In genomic region chr13:33721719-33722118, GRCh38 we compare ENCODE assay signal across 11 cellular contexts.
DNase-seq lines count a peak whose midpoint lies in the region; ATAC-seq and TF ChIP-seq lines count a peak whose summit lies in the region.
"Had no signal": no experiment of that assay in that cellular context is flagged by ENCODE, and none has a peak within 500 bp of the region (broad histone marks: within the 10 kb centered on the region; RNA-seq: fewer than 3 reads in every experiment).

No MANE protein-coding gene starts in this region.

- H3K27me3 ChIP-seq in foreskin keratinocyte (no peaks in the 10 kb centered on the region), sigmoid colon (no peaks in the 10 kb centered on the region)

- no peaks in the 10 kb centered on the region for H3K27me3 Mint-ChIP-seq in activated T-helper 2 cell treated with anti-CD3 and anti-CD28 coated beads, Interferon-gamma antibody, Interleukin-2, Interleukin-4, amounts not matched to agents 10 μg/mL and 5 μg/mL and 100 μg/mL, durations not matched to agents 14 hours and 24 hours and 36 hours (ENCODE audit: low read depth)

- 0 to 43% methylated on average over 1 of the region's 1 CpG for WGBS in sigmoid colon, 2 donors

- no peak overlapping the region for H3K4me3 Mint-ChIP-seq in activated T-helper 2 cell treated with anti-CD3 and anti-CD28 coated beads, Interferon-gamma antibody, Interleukin-2, Interleukin-4, amounts not matched to agents 10 μg/mL and 5 μg/mL and 100 μg/mL, durations not matched to agents 14 hours and 24 hours and 36 hours (ENCODE audit: low read depth)
- H3K4me3 Mint-ChIP-seq: activated B cell treated with CpG ODN at 0.5 μM for 24 hours, IgD-negative memory B cell had no signal

- no peak overlapping the region for H3K4me3 ChIP-seq in sigmoid colon

- peaks cover 0 to 4% (median 0%) of the 10 kb centered on the region in 4 donors for H3K9me3 ChIP-seq in sigmoid colon

- intact Hi-C loops in activated T-helper 2 cell treated with anti-CD3 and anti-CD28 coated beads, Interferon-gamma antibody, Interleukin-2, Interleukin-4, amounts not matched to agents 10 μg/mL and 5 μg/mL and 100 μg/mL, durations not matched to agents 14 hours and 24 hours and 36 hours (cut with micrococcal nuclease) = loop anchor here (1.0 to 10.0 kb wide), 4 partner anchors 42 to 1134 kb away; partner anchors contain the start of gene PDS5B
- intact Hi-C loops in sigmoid colon (cut with DNase I) = loop anchor here (2.0 to 10.0 kb wide), 4 partner anchors 44 to 1067 kb away; no protein-coding TSS in a partner anchor

- H3K4me1 ChIP-seq in foreskin keratinocyte (peaks cover 19% of the 10 kb centered on the region), sigmoid colon (peaks cover 0 to 36% (median 25%) of the 10 kb centered on the region in 4 donors)

- H3K4me1 Mint-ChIP-seq in activated T-helper 2 cell treated with anti-CD3 and anti-CD28 coated beads, Interferon-gamma antibody, Interleukin-2, Interleukin-4, amounts not matched to agents 10 μg/mL and 5 μg/mL and 100 μg/mL, durations not matched to agents 14 hours and 24 hours and 36 hours (ENCODE audit: low read depth) = peaks cover 25% of the 10 kb centered on the region

- peak overlapping the region; percentile 83 for H3K27ac Mint-ChIP-seq in activated T-helper 2 cell treated with anti-CD3 and anti-CD28 coated beads, Interferon-gamma antibody, Interleukin-2, Interleukin-4, amounts not matched to agents 10 μg/mL and 5 μg/mL and 100 μg/mL, durations not matched to agents 14 hours and 24 hours and 36 hours
- H3K27ac Mint-ChIP-seq: activated B cell treated with CpG ODN at 0.5 μM for 24 hours, IgD-negative memory B cell had no signal

- H3K36me3 Mint-ChIP-seq in activated T-helper 2 cell treated with anti-CD3 and anti-CD28 coated beads, Interferon-gamma antibody, Interleukin-2, Interleukin-4, amounts not matched to agents 10 μg/mL and 5 μg/mL and 100 μg/mL, durations not matched to agents 14 hours and 24 hours and 36 hours (ENCODE audit: low read depth) = no peaks in the 10 kb centered on the region

- H3K9me3 Mint-ChIP-seq in activated T-helper 2 cell treated with anti-CD3 and anti-CD28 coated beads, Interferon-gamma antibody, Interleukin-2, Interleukin-4, amounts not matched to agents 10 μg/mL and 5 μg/mL and 100 μg/mL, durations not matched to agents 14 hours and 24 hours and 36 hours = no peaks in the 10 kb centered on the region
- H3K9me3 Mint-ChIP-seq: activated B cell treated with CpG ODN at 0.5 μM for 24 hours, IgD-negative memory B cell had no signal

- TF ChIP-seq CTCF in foreskin keratinocyte (conservative IDR thresholded peaks at IDR 0.05) (no peak), sigmoid colon (IDR thresholded peaks at IDR 0.05) (no peak)

- no peak for TF ChIP-seq POLR2A in sigmoid colon (IDR thresholded peaks at IDR 0.05)

- no peaks in the 10 kb centered on the region for H3K36me3 ChIP-seq in sigmoid colon

- peak; percentile 40 for ATAC-seq in foreskin keratinocyte
- ATAC-seq in GM21576 (IDR thresholded peaks at IDR 0.05; ENCODE audit: unreplicated experiment) = no peak
- no peak for ATAC-seq in GM19467 (IDR thresholded peaks at IDR 0.05; ENCODE audit: unreplicated experiment)

- H3K27ac ChIP-seq in foreskin keratinocyte = peak overlapping the region; percentile 46
- H3K27ac ChIP-seq in sigmoid colon = peak overlapping the region; percentile 61 to 72 (median 70)

- peak; percentile 34 for DNase-seq in GM04503 (ENCODE audit: low read depth)
- DNase-seq in activated T-helper 2 cell treated with anti-CD3 and anti-CD28 coated beads, Interferon-gamma antibody, Interleukin-2, Interleukin-4, amounts not matched to agents 10 μg/mL and 5 μg/mL and 100 μg/mL, durations not matched to agents 14 hours and 24 hours and 36 hours (ENCODE audit: low spot score) = no peak
- DNase-seq in foreskin keratinocyte = peak; percentile 62 to 86
- DNase-seq in sigmoid colon = no peak
- DNase-seq in mucosa of gallbladder (ENCODE audit: low spot score) = no peak
- no peak for DNase-seq in stimulated activated CD4-positive, alpha-beta T cell treated with anti-CD3 and anti-CD28 coated beads, Interleukin-15, amount 100 ng/mL, for 24 hours
- DNase-seq: activated B cell treated with CpG ODN at 0.5 μM for 24 hours; stimulated activated naive CD4-positive, alpha-beta T cell treated with Interleukin-2 at 50 U/mL for 16 hours had no signal

- peak in 1 of 4 donors; percentile 62 for TF ChIP-seq EP300 in sigmoid colon (IDR thresholded peaks at IDR 0.05)

Comparison
In these comparisons a context has a peak if more than half of its experiments do, and no peak if none do; other contexts are left out.
1. DNase-seq: peak in GM04503 (single experiment) and foreskin keratinocyte (2 of 2); none in activated T-helper 2 cell treated with anti-CD3 and anti-CD28 coated beads, Interferon-gamma antibody, Interleukin-2, Interleukin-4, amounts not matched to agents 10 μg/mL and 5 μg/mL and 100 μg/mL, durations not matched to agents 14 hours and 24 hours and 36 hours (single experiment), sigmoid colon (single experiment), mucosa of gallbladder (single experiment) and stimulated activated CD4-positive, alpha-beta T cell treated with anti-CD3 and anti-CD28 coated beads, Interleukin-15, amount 100 ng/mL, for 24 hours (single experiment).